ENCODE assay signal across 1 cellular context in the genomic region with DNA sequence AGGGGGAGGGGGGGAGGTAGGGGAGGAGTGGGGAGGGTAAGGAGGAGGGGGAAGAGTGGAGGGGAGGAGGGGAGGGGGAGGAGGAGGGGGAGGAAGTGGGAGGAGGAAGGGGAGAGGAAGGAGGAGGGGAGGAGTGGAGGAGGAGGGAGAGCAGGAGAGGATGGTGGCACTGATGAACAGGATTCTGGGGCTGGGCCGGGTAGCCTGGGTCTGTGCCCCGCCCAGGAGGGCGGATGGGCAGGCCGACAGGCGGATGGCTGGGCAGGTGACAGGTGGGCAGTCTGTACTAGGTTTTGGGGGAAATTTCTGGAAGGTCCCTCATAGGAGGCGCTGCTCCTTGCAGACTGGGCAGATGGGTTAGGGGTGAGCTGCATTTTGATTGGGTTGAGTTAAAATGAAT.
TF ChIP-seq lines count a peak whose summit lies in the region.

No MANE protein-coding gene starts in this region.

TF ChIP-seq in HCT116, 20 proteins besides CTCF, POLR2A, EP300 and RAD21 (continued from another document):
- TF ChIP-seq, protein P1, sequence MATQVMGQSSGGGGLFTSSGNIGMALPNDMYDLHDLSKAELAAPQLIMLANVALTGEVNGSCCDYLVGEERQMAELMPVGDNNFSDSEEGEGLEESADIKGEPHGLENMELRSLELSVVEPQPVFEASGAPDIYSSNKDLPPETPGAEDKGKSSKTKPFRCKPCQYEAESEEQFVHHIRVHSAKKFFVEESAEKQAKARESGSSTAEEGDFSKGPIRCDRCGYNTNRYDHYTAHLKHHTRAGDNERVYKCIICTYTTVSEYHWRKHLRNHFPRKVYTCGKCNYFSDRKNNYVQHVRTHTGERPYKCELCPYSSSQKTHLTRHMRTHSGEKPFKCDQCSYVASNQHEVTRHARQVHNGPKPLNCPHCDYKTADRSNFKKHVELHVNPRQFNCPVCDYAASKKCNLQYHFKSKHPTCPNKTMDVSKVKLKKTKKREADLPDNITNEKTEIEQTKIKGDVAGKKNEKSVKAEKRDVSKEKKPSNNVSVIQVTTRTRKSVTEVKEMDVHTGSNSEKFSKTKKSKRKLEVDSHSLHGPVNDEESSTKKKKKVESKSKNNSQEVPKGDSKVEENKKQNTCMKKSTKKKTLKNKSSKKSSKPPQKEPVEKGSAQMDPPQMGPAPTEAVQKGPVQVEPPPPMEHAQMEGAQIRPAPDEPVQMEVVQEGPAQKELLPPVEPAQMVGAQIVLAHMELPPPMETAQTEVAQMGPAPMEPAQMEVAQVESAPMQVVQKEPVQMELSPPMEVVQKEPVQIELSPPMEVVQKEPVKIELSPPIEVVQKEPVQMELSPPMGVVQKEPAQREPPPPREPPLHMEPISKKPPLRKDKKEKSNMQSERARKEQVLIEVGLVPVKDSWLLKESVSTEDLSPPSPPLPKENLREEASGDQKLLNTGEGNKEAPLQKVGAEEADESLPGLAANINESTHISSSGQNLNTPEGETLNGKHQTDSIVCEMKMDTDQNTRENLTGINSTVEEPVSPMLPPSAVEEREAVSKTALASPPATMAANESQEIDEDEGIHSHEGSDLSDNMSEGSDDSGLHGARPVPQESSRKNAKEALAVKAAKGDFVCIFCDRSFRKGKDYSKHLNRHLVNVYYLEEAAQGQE (IDR thresholded peaks at IDR 0.05; ENCODE audit: low read depth), result no peak
- TF ChIP-seq EZH2phosphoT487 (IDR thresholded peaks at IDR 0.05; ENCODE audit: borderline replicate concordance) (no peak), SIN3A (IDR thresholded peaks at IDR 0.05; ENCODE audit: low read depth) (no peak), SP1 (IDR thresholded peaks at IDR 0.05; ENCODE audit: low read depth) (no peak), CBX3 (IDR thresholded peaks at IDR 0.05; ENCODE audit: low read depth) (no peak)
- TF ChIP-seq, protein P2, sequence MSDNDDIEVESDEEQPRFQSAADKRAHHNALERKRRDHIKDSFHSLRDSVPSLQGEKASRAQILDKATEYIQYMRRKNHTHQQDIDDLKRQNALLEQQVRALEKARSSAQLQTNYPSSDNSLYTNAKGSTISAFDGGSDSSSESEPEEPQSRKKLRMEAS (IDR thresholded peaks at IDR 0.05), result no peak
- TF ChIP-seq, protein P3, sequence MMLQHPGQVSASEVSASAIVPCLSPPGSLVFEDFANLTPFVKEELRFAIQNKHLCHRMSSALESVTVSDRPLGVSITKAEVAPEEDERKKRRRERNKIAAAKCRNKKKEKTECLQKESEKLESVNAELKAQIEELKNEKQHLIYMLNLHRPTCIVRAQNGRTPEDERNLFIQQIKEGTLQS (IDR thresholded peaks at IDR 0.05), result no peak
